In genomic region chr6:158849899-158850806, GRCh38 we compare ENCODE assay signal across 8 cellular contexts. TPM values are rescaled to one million over a fixed set of nuclear protein-coding genes. Genes with fewer than 3 reads are reported as not detected.
DNase-seq lines count a peak whose midpoint lies in the region; TF ChIP-seq lines count a peak whose summit lies in the region.

No MANE protein-coding gene starts in this region.

- peak overlapping the region; percentile 99 for H3K27ac ChIP-seq in GM23248

- no peaks in the 10 kb centered on the region for H3K27me3 ChIP-seq in GM23248 (replicated peaks; ENCODE audit: insufficient read depth)

- H3K4me3 ChIP-seq in GM23248, result peak overlapping the region; percentile 53
- no peak overlapping the region for H3K4me3 ChIP-seq in fibroblast of mammary gland (ENCODE audit: control insufficient read depth, low read depth, low read length)

- no peaks in the 10 kb centered on the region for H3K36me3 ChIP-seq in GM23248 (ENCODE audit: low read depth)

- peaks cover 42% of the 10 kb centered on the region for H3K4me1 ChIP-seq in GM23248 (ENCODE audit: insufficient read depth)

- H3F3A ChIP-seq in GM23248 (ENCODE audit: insufficient read depth), result peaks cover 24% of the 10 kb centered on the region

- no peaks in the 10 kb centered on the region for H3K79me2 ChIP-seq in GM23248 (ENCODE audit: insufficient read depth)

- H3K4me2 ChIP-seq in GM23248 (ENCODE audit: unreplicated experiment), result peak overlapping the region; percentile 83

- H4K20me1 ChIP-seq in GM23248 (ENCODE audit: insufficient read depth), result no peaks in the 10 kb centered on the region

- TF ChIP-seq CTCF in fibroblast of mammary gland (conservative IDR thresholded peaks at IDR 0.05; ENCODE audit: control insufficient read depth, insufficient read depth, low read depth, low read length), result no peak

- peak overlapping the region; percentile 70 for H2AFZ ChIP-seq in GM23248

- DNase-seq in GM23248 (peak; percentile 97), NCI-H69 (lab: John Stamatoyannopoulos, UW) (peak; percentile 35), fibroblast of mammary gland (ENCODE audit: low read depth) (peak; percentile 95), renal cortical epithelial cell (ENCODE audit: low read depth) (peak; percentile 97), amygdala (lab: John Stamatoyannopoulos, UW) (no peak), AML-193 (lab: John Stamatoyannopoulos, UW) (no peak), D341Med (ENCODE audit: low spot score) (no peak)
- DNase-seq in activated CD8-positive, alpha-beta memory T cell treated with anti-CD3 and anti-CD28 coated beads, Interleukin-2, amount 50 U/mL, for 1 hour (ENCODE audit: extremely low read depth), result peak; percentile 66

- WGBS in GM23248 (ENCODE audit: low coverage in 1 of 2, low lambda C conversion rate in 2 of 2, missing lambda C conversion rate in 2 of 2), 2 experiments, result 15 to 18% methylated on average over 9 of the region's 9 CpGs

- no peaks in the 10 kb centered on the region for H3K9me2 ChIP-seq in GM23248 (ENCODE audit: insufficient read depth)

- H3K9ac ChIP-seq in GM23248, result peak overlapping the region; percentile 92

- no peaks in the 10 kb centered on the region for H3K9me3 ChIP-seq in GM23248 (ENCODE audit: low read depth)

- in situ Hi-C loops in GM23248 (cut with MboI), result no loop called here

RNA-seq across cellular contexts. Expression of gene EZR, which starts 31.0 kb away (rescaled TPM):
- total RNA-seq in GM23248 (2014; rRNA removed; shearing (Covaris generic)), result 52.4 and 59.4 TPM in 2 replicates
- polyA plus RNA-seq in GM23248 (2016; fragmentation: Nextera tagmentation; extraction: Ambion mirVana), result 65.2 and 66.8 TPM in 2 replicates
- 307 and 456 TPM in 2 replicates for total RNA-seq in renal cortical epithelial cell

Comparison
In these comparisons a context has a peak if more than half of its experiments do, and no peak if none do; other contexts are left out.
1. DNase-seq: peak in GM23248 (single experiment), NCI-H69 (single experiment), activated CD8-positive, alpha-beta memory T cell treated with anti-CD3 and anti-CD28 coated beads, Interleukin-2, amount 50 U/mL, for 1 hour (single experiment), fibroblast of mammary gland (single experiment) and renal cortical epithelial cell (single experiment); none in amygdala (0 of 56), AML-193 (0 of 2) and D341Med (single experiment).